In the genomic region with DNA sequence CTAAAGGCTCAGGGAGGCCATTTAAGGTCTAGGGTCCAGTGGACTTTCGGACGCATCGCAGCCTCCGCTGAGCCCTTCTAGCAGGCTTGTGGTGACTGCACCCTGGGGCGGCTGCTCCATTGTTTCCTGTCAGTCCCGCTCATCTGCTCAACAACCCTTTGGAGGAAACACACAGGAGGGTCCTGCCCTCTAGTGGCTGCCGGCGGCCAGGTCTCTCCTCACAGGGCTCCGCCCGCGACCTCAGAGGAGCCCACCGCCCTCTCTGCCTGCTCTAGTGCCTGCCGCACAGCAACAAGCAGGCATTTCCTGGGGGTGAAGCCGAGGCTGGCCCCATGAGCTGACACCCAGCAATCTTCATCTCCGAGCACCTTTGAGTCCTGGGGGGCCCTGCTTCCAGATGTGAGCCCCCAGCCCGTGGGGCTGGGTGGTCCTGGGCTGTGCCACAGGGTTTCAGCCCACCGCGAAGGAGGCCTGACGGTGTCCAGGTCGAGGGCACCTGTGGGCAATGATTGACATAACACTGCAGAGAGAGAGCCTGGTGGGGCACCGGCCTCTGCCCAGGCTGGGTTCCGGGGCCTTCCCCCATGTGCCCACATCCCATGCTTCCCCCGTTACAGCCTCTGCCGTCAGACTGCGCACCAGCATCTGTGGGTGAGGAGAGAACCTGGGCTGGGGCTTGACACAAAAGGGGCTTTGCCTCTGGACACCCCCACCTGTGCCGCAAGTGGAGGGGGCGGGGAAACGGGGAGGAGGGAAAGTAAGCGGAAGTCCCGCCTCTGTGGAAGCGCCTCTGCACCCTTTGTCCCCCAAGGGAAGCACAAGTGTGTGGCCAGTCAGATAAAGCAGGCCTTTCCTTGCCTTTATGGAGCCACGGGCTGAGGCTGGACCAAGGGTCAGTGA, we compare ENCODE assay signal across 8 cellular contexts. TPM values are rescaled to one million over a fixed set of nuclear protein-coding genes. Genes with fewer than 3 reads are reported as not detected.
DNase-seq lines count a peak whose midpoint lies in the region; ATAC-seq and TF ChIP-seq lines count a peak whose summit lies in the region.

No MANE protein-coding gene starts in this region.

- H4K20me1 ChIP-seq in hepatocyte (ENCODE audit: insufficient read depth, poor library complexity, severe bottlenecking): no peaks in the 10 kb centered on the region

- H3K36me3 ChIP-seq in hepatocyte (replicated peaks; ENCODE audit: insufficient read depth, low read depth): no peaks in the 10 kb centered on the region

- peak overlapping the region; percentile 73 for H3K4me3 ChIP-seq in GM12864 (ENCODE audit: low read depth, low read length)
- peak overlapping the region; percentile 65 for H3K4me3 ChIP-seq in NB4 (ENCODE audit: low read depth, low read length)
- no peak overlapping the region for H3K4me3 ChIP-seq in hepatocyte

- no peaks in the 10 kb centered on the region for H3K27me3 ChIP-seq in hepatocyte

- H3K27ac ChIP-seq in hepatocyte: peak overlapping the region; percentile 35

- peak; percentile 49 for DNase-seq in GM12864 (ENCODE audit: low read depth)
- DNase-seq in NB4 (ENCODE audit: low read depth): peak; percentile 91
- DNase-seq in T-helper 1 cell: peak; percentile 71 to 87 (median 80)
- DNase-seq in amniotic stem cell (lab: John Stamatoyannopoulos, UW): peak; percentile 33
- peak; percentile 89 for DNase-seq in hepatocyte (ENCODE audit: low spot score)
- peak; percentile 93 for DNase-seq in retina
- DNase-seq in middle frontal gyrus (ENCODE audit: extremely low spot score, low spot score): no peak

- H3K4me1 ChIP-seq in hepatocyte (ENCODE audit: insufficient read depth): peaks cover 8% of the 10 kb centered on the region

- no peaks in the 10 kb centered on the region for H3K9me3 ChIP-seq in hepatocyte (ENCODE audit: low read depth)

- no peak for TF ChIP-seq POLR2A in NB4 (IDR thresholded peaks at IDR 0.05; ENCODE audit: extremely low read depth, insufficient read length)

- peak; percentile 98 for TF ChIP-seq CTCF in GM12864 (IDR thresholded peaks at IDR 0.05; ENCODE audit: low read depth, low read length, missing control alignments)
- peak; percentile 89 for TF ChIP-seq CTCF in NB4 (IDR thresholded peaks at IDR 0.05; ENCODE audit: low read depth, low read length)
- peak; percentile 97 for TF ChIP-seq CTCF in hepatocyte (IDR thresholded peaks at IDR 0.05; ENCODE audit: poor library complexity)

- no peaks in the 10 kb centered on the region for H3K9me2 ChIP-seq in hepatocyte (replicated peaks; ENCODE audit: insufficient read depth)

- H2AFZ ChIP-seq in hepatocyte: peak overlapping the region; percentile 85

- H3K4me2 ChIP-seq in hepatocyte: peak overlapping the region; percentile 88

- no peaks in the 10 kb centered on the region for H3K79me2 ChIP-seq in hepatocyte

- peak; percentile 79 for ATAC-seq in HG02571 (IDR thresholded peaks at IDR 0.05; ENCODE audit: unreplicated experiment)

- 28% methylated on average over 30 of the region's 32 CpGs for WGBS in hepatocyte (ENCODE audit: low lambda C conversion rate, missing lambda C conversion rate)

RNA-seq across cellular contexts. Expression of a gene that starts 27.0 kb away (rescaled TPM):
- 12.0 and 18.1 TPM in 2 replicates for total RNA-seq in hepatocyte
- 5.8 and 8.5 TPM in 2 replicates for polyA plus RNA-seq in hepatocyte

RNA-seq across cellular contexts. Expression of a gene that starts 57.3 kb away (rescaled TPM):
- 15.9 and 18.5 TPM in 2 replicates for total RNA-seq in hepatocyte
- polyA plus RNA-seq in hepatocyte: 23.1 and 32.0 TPM in 2 replicates
